In genomic region chr1:111140680-111140967, GRCh38 we compare ENCODE assay signal across 2 cellular contexts.
TF ChIP-seq lines count a peak whose summit lies in the region.

No MANE protein-coding gene starts in this region.

TF ChIP-seq in IMR-90, 13 proteins besides CTCF, POLR2A, EP300 and RAD21:
- TF ChIP-seq RCOR1 (IDR thresholded peaks at IDR 0.05; ENCODE audit: insufficient replicate concordance, low read length) (no peak), MXI1 (IDR thresholded peaks at IDR 0.05; ENCODE audit: borderline replicate concordance, low read depth, low read length) (0 out of 2 replicates have a peak, but pooled peaks have one; percentile 54), BHLHE40 (IDR thresholded peaks at IDR 0.05; ENCODE audit: low read depth, low read length) (peak; percentile 38; the same call in 1 of the 2 replicates)
TF ChIP-seq in IMR-90: peak in this region for 2.

TF ChIP-seq in GM12878, 131 proteins besides CTCF, POLR2A, EP300 and RAD21:
- TF ChIP-seq LARP7 (IDR thresholded peaks at IDR 0.05) (no peak), HDAC2 (IDR thresholded peaks at IDR 0.05) (no peak), MTA3 (IDR thresholded peaks at IDR 0.05; ENCODE audit: borderline replicate concordance, low read length) (0 out of 2 replicates have a peak, but pooled peaks have one; percentile 56), CBX3 (IDR thresholded peaks at IDR 0.05; ENCODE audit: borderline replicate concordance, low read depth) (no peak), GATAD2B (conservative IDR thresholded peaks at IDR 0.05; ENCODE audit: low read depth) (no peak), RFX5 (IDR thresholded peaks at IDR 0.05; ENCODE audit: low read depth, low read length) (no peak), CHD1 (IDR thresholded peaks at IDR 0.05; ENCODE audit: low read depth, low read length) (no peak), IRF4 (IDR thresholded peaks at IDR 0.05; ENCODE audit: low read depth, low read length) (no peak), SREBF2 (IDR thresholded peaks at IDR 0.05; ENCODE audit: low read length) (no peak)
- TF ChIP-seq, protein P1, sequence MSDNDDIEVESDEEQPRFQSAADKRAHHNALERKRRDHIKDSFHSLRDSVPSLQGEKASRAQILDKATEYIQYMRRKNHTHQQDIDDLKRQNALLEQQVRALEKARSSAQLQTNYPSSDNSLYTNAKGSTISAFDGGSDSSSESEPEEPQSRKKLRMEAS (IDR thresholded peaks at IDR 0.05; ENCODE audit: low read depth, low read length): 0 out of 2 replicates have a peak, but pooled peaks have one; percentile 0
- TF ChIP-seq, protein P2, sequence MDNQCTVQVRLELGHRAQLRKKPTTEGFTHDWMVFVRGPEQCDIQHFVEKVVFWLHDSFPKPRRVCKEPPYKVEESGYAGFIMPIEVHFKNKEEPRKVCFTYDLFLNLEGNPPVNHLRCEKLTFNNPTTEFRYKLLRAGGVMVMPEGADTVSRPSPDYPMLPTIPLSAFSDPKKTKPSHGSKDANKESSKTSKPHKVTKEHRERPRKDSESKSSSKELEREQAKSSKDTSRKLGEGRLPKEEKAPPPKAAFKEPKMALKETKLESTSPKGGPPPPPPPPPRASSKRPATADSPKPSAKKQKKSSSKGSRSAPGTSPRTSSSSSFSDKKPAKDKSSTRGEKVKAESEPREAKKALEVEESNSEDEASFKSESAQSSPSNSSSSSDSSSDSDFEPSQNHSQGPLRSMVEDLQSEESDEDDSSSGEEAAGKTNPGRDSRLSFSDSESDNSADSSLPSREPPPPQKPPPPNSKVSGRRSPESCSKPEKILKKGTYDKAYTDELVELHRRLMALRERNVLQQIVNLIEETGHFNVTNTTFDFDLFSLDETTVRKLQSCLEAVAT (IDR thresholded peaks at IDR 0.05): 0 out of 2 replicates have a peak, but pooled peaks have one; percentile 44
